1 cellular context compared by ENCODE assay signal in the genomic region with DNA sequence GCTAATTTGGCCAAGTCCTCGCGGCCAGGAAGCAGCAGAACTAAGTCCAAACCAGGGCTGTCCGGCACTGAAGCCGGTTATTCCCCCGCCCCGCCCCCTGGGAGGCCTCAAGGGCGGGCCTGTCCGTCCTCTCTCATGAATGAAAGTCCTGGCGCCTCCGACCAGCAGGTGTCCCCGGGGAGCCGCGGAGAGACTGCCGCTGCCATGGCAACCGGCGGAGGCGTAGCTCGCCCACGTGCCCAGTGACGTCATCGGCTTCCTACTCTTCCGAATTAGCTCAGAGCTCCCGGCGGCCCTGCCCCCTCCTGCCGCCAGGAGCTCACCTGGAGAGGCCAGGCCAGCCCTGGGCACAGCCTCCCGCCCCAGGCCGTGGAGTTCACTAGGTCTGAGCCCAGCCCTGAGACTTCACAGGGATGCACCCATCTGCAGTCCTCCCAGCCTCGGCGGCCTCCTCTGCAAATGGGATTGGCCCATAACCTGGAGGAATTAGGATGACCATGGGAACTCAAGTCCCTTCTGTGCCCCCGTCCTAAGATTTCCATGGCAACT.
TF ChIP-seq lines count a peak whose summit lies in the region.

No MANE protein-coding gene starts in this region.

TF ChIP-seq in GM12878, 131 proteins besides CTCF, POLR2A, EP300 and RAD21 (continued from another document and continues in another):
- TF ChIP-seq ATF7 (IDR thresholded peaks at IDR 0.05; ENCODE audit: low read depth) (peak; percentile 100), ZNF622 (IDR thresholded peaks at IDR 0.05) (no peak), ESRRA (IDR thresholded peaks at IDR 0.05; ENCODE audit: low read length) (peak; percentile 49; the same call in 1 of the 2 replicates), ZBED1 (IDR thresholded peaks at IDR 0.05; ENCODE audit: borderline replicate concordance) (no peak), YY1 (IDR thresholded peaks at IDR 0.05; ENCODE audit: low read depth, low read length) (peak; percentile 66), RB1 (IDR thresholded peaks at IDR 0.05; ENCODE audit: borderline replicate concordance) (peak; percentile 93), NRF1 (conservative IDR thresholded peaks at IDR 0.05; ENCODE audit: low read depth, low read length) (no peak), CBX3 (IDR thresholded peaks at IDR 0.05; ENCODE audit: borderline replicate concordance, low read depth) (no peak), CHD1 (IDR thresholded peaks at IDR 0.05; ENCODE audit: low read depth, low read length) (no peak), TCF7 (IDR thresholded peaks at IDR 0.05; ENCODE audit: borderline replicate concordance) (no peak), SUZ12 (IDR thresholded peaks at IDR 0.05; ENCODE audit: unreplicated experiment) (no peak), MAX (IDR thresholded peaks at IDR 0.05; ENCODE audit: low read depth, low read length) (peak; percentile 86; the same call in 1 of the 2 replicates), ATF2 (IDR thresholded peaks at IDR 0.05; ENCODE audit: low read length) (no peak; the same call in 1 of the 2 replicates), MYB (IDR thresholded peaks at IDR 0.05; ENCODE audit: borderline replicate concordance, low read depth, low read length) (no peak), EZH2 (IDR thresholded peaks at IDR 0.05; ENCODE audit: borderline replicate concordance, control insufficient read depth, low read depth, low read length) (no peak), TCF3 (IDR thresholded peaks at IDR 0.05; ENCODE audit: borderline replicate concordance, insufficient read depth, low read depth, low read length) (peak; percentile 77), FOXM1 (IDR thresholded peaks at IDR 0.05; ENCODE audit: low read depth, low read length) (no peak), RBBP5 (conservative IDR thresholded peaks at IDR 0.05) (no peak), RELB (IDR thresholded peaks at IDR 0.05; ENCODE audit: low read depth) (peak; percentile 47; the same call in 1 of the 2 replicates), NFYA (IDR thresholded peaks at IDR 0.05; ENCODE audit: borderline replicate concordance, low read depth, low read length) (no peak), SIN3A (IDR thresholded peaks at IDR 0.05; ENCODE audit: low read depth, low read length) (peak; percentile 90), HDAC6 (IDR thresholded peaks at IDR 0.05; ENCODE audit: unreplicated experiment) (no peak), POU2F2 (IDR thresholded peaks at IDR 0.05; ENCODE audit: borderline replicate concordance, low read depth, low read length) (peak; percentile 44; the same call in 1 of the 3 replicates), POLR2AphosphoS2 (IDR thresholded peaks at IDR 0.05; ENCODE audit: low read depth, low read length) (no peak), BHLHE40 (IDR thresholded peaks at IDR 0.05; ENCODE audit: borderline replicate concordance in 1 of 2, low read depth in 2 of 2, low read length in 1 of 2) (peak; percentile 95 to 97), RCOR1 (conservative IDR thresholded peaks at IDR 0.05; ENCODE audit: low read depth, low read length) (0 out of 2 replicates have a peak, but pooled peaks have one; percentile 30), HCFC1 (IDR thresholded peaks at IDR 0.05; ENCODE audit: low read length) (peak; percentile 51), CREM (IDR thresholded peaks at IDR 0.05; ENCODE audit: low read depth) (peak; percentile 97), TBL1XR1 (IDR thresholded peaks at IDR 0.05; ENCODE audit: low read depth, low read length) (peak; percentile 51; the same call in 1 of the 2 replicates), NFXL1 (IDR thresholded peaks at IDR 0.05; ENCODE audit: borderline replicate concordance) (no peak), RAD51 (IDR thresholded peaks at IDR 0.05) (peak; percentile 91), BRCA1 (IDR thresholded peaks at IDR 0.05; ENCODE audit: low read depth, low read length) (peak; percentile 45; the same call in 1 of the 2 replicates), E2F4 (IDR thresholded peaks at IDR 0.05; ENCODE audit: low read depth, low read length) (peak; percentile 51; the same call in 1 of the 2 replicates), TAF1 (IDR thresholded peaks at IDR 0.05; ENCODE audit: borderline replicate concordance, low read depth, low read length) (no peak), ZNF274 (IDR thresholded peaks at IDR 0.05; ENCODE audit: insufficient read depth, insufficient read length) (no peak), SIX5 (IDR thresholded peaks at IDR 0.05; ENCODE audit: low read depth, low read length, severe bottlenecking) (no peak), MTA3 (IDR thresholded peaks at IDR 0.05; ENCODE audit: borderline replicate concordance, low read length) (no peak), SREBF2 (IDR thresholded peaks at IDR 0.05; ENCODE audit: low read length) (no peak), HSF1 (IDR thresholded peaks at IDR 0.05; ENCODE audit: low read depth, low read length) (no peak), EGR1 (IDR thresholded peaks at IDR 0.05; ENCODE audit: borderline replicate concordance in 1 of 2, low read depth in 2 of 2, low read length in 2 of 2) (peak; percentile 85 to 99), SMAD5 (IDR thresholded peaks at IDR 0.05; ENCODE audit: low read depth) (no peak), SRF (IDR thresholded peaks at IDR 0.05; ENCODE audit: low read depth in 2 of 2, low read length in 2 of 2) (peak in 1 of 2 experiments; percentile 29; a peak in 1 of 4 replicates), HDGF (IDR thresholded peaks at IDR 0.05) (no peak; the same call in 1 of the 2 replicates), POLR2AphosphoS5 (IDR thresholded peaks at IDR 0.05; ENCODE audit: low read length) (no peak)
- TF ChIP-seq, protein P1, sequence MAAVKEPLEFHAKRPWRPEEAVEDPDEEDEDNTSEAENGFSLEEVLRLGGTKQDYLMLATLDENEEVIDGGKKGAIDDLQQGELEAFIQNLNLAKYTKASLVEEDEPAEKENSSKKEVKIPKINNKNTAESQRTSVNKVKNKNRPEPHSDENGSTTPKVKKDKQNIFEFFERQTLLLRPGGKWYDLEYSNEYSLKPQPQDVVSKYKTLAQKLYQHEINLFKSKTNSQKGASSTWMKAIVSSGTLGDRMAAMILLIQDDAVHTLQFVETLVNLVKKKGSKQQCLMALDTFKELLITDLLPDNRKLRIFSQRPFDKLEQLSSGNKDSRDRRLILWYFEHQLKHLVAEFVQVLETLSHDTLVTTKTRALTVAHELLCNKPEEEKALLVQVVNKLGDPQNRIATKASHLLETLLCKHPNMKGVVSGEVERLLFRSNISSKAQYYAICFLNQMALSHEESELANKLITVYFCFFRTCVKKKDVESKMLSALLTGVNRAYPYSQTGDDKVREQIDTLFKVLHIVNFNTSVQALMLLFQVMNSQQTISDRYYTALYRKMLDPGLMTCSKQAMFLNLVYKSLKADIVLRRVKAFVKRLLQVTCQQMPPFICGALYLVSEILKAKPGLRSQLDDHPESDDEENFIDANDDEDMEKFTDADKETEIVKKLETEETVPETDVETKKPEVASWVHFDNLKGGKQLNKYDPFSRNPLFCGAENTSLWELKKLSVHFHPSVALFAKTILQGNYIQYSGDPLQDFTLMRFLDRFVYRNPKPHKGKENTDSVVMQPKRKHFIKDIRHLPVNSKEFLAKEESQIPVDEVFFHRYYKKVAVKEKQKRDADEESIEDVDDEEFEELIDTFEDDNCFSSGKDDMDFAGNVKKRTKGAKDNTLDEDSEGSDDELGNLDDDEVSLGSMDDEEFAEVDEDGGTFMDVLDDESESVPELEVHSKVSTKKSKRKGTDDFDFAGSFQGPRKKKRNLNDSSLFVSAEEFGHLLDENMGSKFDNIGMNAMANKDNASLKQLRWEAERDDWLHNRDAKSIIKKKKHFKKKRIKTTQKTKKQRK (IDR thresholded peaks at IDR 0.05; ENCODE audit: low read depth, low read length) = no peak
- TF ChIP-seq, protein P2, sequence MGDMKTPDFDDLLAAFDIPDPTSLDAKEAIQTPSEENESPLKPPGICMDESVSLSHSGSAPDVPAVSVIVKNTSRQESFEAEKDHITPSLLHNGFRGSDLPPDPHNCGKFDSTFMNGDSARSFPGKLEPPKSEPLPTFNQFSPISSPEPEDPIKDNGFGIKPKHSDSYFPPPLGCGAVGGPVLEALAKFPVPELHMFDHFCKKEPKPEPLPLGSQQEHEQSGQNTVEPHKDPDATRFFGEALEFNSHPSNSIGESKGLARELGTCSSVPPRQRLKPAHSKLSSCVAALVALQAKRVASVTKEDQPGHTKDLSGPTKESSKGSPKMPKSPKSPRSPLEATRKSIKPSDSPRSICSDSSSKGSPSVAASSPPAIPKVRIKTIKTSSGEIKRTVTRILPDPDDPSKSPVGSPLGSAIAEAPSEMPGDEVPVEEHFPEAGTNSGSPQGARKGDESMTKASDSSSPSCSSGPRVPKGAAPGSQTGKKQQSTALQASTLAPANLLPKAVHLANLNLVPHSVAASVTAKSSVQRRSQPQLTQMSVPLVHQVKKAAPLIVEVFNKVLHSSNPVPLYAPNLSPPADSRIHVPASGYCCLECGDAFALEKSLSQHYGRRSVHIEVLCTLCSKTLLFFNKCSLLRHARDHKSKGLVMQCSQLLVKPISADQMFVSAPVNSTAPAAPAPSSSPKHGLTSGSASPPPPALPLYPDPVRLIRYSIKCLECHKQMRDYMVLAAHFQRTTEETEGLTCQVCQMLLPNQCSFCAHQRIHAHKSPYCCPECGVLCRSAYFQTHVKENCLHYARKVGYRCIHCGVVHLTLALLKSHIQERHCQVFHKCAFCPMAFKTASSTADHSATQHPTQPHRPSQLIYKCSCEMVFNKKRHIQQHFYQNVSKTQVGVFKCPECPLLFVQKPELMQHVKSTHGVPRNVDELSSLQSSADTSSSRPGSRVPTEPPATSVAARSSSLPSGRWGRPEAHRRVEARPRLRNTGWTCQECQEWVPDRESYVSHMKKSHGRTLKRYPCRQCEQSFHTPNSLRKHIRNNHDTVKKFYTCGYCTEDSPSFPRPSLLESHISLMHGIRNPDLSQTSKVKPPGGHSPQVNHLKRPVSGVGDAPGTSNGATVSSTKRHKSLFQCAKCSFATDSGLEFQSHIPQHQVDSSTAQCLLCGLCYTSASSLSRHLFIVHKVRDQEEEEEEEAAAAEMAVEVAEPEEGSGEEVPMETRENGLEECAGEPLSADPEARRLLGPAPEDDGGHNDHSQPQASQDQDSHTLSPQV (IDR thresholded peaks at IDR 0.05) = no peak; the same call in 1 of the 2 replicates
- TF ChIP-seq, protein P3, sequence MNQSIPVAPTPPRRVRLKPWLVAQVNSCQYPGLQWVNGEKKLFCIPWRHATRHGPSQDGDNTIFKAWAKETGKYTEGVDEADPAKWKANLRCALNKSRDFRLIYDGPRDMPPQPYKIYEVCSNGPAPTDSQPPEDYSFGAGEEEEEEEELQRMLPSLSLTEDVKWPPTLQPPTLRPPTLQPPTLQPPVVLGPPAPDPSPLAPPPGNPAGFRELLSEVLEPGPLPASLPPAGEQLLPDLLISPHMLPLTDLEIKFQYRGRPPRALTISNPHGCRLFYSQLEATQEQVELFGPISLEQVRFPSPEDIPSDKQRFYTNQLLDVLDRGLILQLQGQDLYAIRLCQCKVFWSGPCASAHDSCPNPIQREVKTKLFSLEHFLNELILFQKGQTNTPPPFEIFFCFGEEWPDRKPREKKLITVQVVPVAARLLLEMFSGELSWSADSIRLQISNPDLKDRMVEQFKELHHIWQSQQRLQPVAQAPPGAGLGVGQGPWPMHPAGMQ (IDR thresholded peaks at IDR 0.05; ENCODE audit: borderline replicate concordance) = no peak
- TF ChIP-seq, protein P4, sequence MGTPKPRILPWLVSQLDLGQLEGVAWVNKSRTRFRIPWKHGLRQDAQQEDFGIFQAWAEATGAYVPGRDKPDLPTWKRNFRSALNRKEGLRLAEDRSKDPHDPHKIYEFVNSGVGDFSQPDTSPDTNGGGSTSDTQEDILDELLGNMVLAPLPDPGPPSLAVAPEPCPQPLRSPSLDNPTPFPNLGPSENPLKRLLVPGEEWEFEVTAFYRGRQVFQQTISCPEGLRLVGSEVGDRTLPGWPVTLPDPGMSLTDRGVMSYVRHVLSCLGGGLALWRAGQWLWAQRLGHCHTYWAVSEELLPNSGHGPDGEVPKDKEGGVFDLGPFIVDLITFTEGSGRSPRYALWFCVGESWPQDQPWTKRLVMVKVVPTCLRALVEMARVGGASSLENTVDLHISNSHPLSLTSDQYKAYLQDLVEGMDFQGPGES (IDR thresholded peaks at IDR 0.05) = no peak
